Comparison of ENCODE assay signal across 8 cellular contexts in the genomic region with DNA sequence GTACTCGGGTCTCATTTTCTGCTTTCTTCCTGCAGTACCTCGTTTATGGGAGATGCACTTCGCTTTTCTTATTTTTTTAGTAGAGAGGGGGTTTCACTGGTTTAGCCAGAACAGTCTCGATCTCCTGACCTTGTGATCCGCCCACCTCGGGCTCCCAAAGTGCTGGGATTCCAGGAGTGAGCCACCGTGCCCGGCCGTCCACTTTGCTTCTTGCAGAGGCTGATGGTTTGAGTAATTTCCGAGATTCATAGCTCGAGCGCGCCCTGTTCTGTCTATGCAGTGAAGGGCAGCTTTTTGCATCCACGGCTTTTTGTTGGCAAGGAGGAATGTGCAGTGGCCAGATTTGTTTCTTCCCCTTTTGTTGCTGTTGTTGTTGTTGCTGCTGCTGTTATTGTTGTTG.
DNase-seq lines count a peak whose midpoint lies in the region; ATAC-seq, FAIRE-seq and TF ChIP-seq lines count a peak whose summit lies in the region.
"Not testable (repeated sequence)": the region's sequence is repeated elsewhere in the genome, so short reads cannot be mapped to it uniquely, and the experiment has no call there.

No MANE protein-coding gene starts in this region.

- not testable (repeated sequence) for H3K4me1 ChIP-seq in A549, lower lobe of right lung, stomach

- FAIRE-seq in A549 (lab: Jason Lieb, UNC): not testable (repeated sequence)

- not testable (repeated sequence) for H3K4me1 Mint-ChIP-seq in WTC11; activated T-helper 1 cell treated with anti-CD3 and anti-CD28 coated beads, Interleukin-12 subunit alpha, Interleukin-12 subunit beta, Interleukin-2, Interleukin-4 antibody, amounts not matched to agents 30 ng/mL and 10 ng/mL and 1 ng/mL, durations not matched to agents 14 hours and 24 hours and 36 hours (ENCODE audit: low read depth); chondrocyte (ENCODE audit: low read depth); progenitor cell of endocrine pancreas (ENCODE audit: low read depth)

- TF ChIP-seq CTCF in A549 (IDR thresholded peaks at IDR 0.05): 0 out of 3 replicates have a peak, but pooled peaks have one; percentile 6
- not testable (repeated sequence) for TF ChIP-seq CTCF in WTC11 (IDR thresholded peaks at IDR 0.05); chondrocyte (IDR thresholded peaks at IDR 0.05); lower lobe of right lung (IDR thresholded peaks at IDR 0.05); progenitor cell of endocrine pancreas (IDR thresholded peaks at IDR 0.05; ENCODE audit: unreplicated experiment); stomach (IDR thresholded peaks at IDR 0.05)

- H3K27me3 ChIP-seq in lower lobe of right lung (ENCODE audit: low read depth); stomach: not testable (repeated sequence)

- H3K36me3 ChIP-seq in lower lobe of right lung, stomach: not testable (repeated sequence)

- H3K4me3 Mint-ChIP-seq in WTC11; activated T-helper 1 cell treated with anti-CD3 and anti-CD28 coated beads, Interleukin-12 subunit alpha, Interleukin-12 subunit beta, Interleukin-2, Interleukin-4 antibody, amounts not matched to agents 30 ng/mL and 10 ng/mL and 1 ng/mL, durations not matched to agents 14 hours and 24 hours and 36 hours; chondrocyte (ENCODE audit: unreplicated experiment); progenitor cell of endocrine pancreas (ENCODE audit: low read depth): not testable (repeated sequence)

- H3K27ac ChIP-seq in A549, lower lobe of right lung, stomach: not testable (repeated sequence)

- not testable (repeated sequence) for H3K27ac Mint-ChIP-seq in WTC11; activated T-helper 1 cell treated with anti-CD3 and anti-CD28 coated beads, Interleukin-12 subunit alpha, Interleukin-12 subunit beta, Interleukin-2, Interleukin-4 antibody, amounts not matched to agents 30 ng/mL and 10 ng/mL and 1 ng/mL, durations not matched to agents 14 hours and 24 hours and 36 hours; chondrocyte (ENCODE audit: unreplicated experiment); progenitor cell of endocrine pancreas

- WGBS in A549 (ENCODE audit: missing lambda C conversion rate): 32% methylated on average over 14 of the region's 14 CpGs
- WGBS in stomach, 5 donors: 60 to 78% (median 76%) methylated on average over 10 to 14 of the region's 14 CpGs

- not testable (repeated sequence) for H3K27me3 Mint-ChIP-seq in WTC11 (ENCODE audit: low read depth); activated T-helper 1 cell treated with anti-CD3 and anti-CD28 coated beads, Interleukin-12 subunit alpha, Interleukin-12 subunit beta, Interleukin-2, Interleukin-4 antibody, amounts not matched to agents 30 ng/mL and 10 ng/mL and 1 ng/mL, durations not matched to agents 14 hours and 24 hours and 36 hours (ENCODE audit: insufficient read depth); chondrocyte (ENCODE audit: low read depth); progenitor cell of endocrine pancreas

- not testable (repeated sequence) for TF ChIP-seq EP300 in A549 (IDR thresholded peaks at IDR 0.05); stomach (IDR thresholded peaks at IDR 0.05)

- CTCF ChIA-PET in A549 (lab: Yijun Ruan, JAX); WTC11 (lab: Charles Lee): not testable (repeated sequence)

- not testable (repeated sequence) for H3K36me3 Mint-ChIP-seq in WTC11; activated T-helper 1 cell treated with anti-CD3 and anti-CD28 coated beads, Interleukin-12 subunit alpha, Interleukin-12 subunit beta, Interleukin-2, Interleukin-4 antibody, amounts not matched to agents 30 ng/mL and 10 ng/mL and 1 ng/mL, durations not matched to agents 14 hours and 24 hours and 36 hours (ENCODE audit: low read depth); chondrocyte (ENCODE audit: low read depth); progenitor cell of endocrine pancreas (ENCODE audit: insufficient read depth)

- TF ChIP-seq POLR2A in A549 (IDR thresholded peaks at IDR 0.05; ENCODE audit: low read length); stomach (IDR thresholded peaks at IDR 0.05): not testable (repeated sequence)

- POLR2A ChIA-PET in A549 (lab: Yijun Ruan, JAX); WTC11 (lab: Charles Lee): not testable (repeated sequence)

- intact Hi-C loops in activated T-helper 1 cell treated with anti-CD3 and anti-CD28 coated beads, Interleukin-12 subunit alpha, Interleukin-12 subunit beta, Interleukin-2, Interleukin-4 antibody, amounts not matched to agents 30 ng/mL and 10 ng/mL and 1 ng/mL, durations not matched to agents 14 hours and 24 hours and 36 hours (cut with micrococcal nuclease); left cardiac atrium (cut with DNase I); lower lobe of right lung (cut with DNase I); stomach (cut with DNase I; ENCODE audit: low total_unique reads): not testable (repeated sequence)

- H3K4me2 ChIP-seq in A549: 0 out of 3 replicates have a peak overlapping the region, but pooled peaks have one; percentile 0

- H3K9me3 ChIP-seq in A549, lower lobe of right lung, stomach: not testable (repeated sequence)

- DNase-seq in A549 (ENCODE audit: low read depth in 1 of 2, low spot score in 1 of 2): not testable (repeated sequence)
- DNase-seq in WTC11 (ENCODE audit: low spot score): peak; percentile 23
- peak; percentile 21 for DNase-seq in activated T-helper 1 cell treated with anti-CD3 and anti-CD28 coated beads, Interleukin-12 subunit alpha, Interleukin-12 subunit beta, Interleukin-2, Interleukin-4 antibody, amounts not matched to agents 30 ng/mL and 10 ng/mL and 1 ng/mL, durations not matched to agents 14 hours and 24 hours and 36 hours (ENCODE audit: low spot score)
- DNase-seq in chondrocyte (ENCODE audit: low spot score): peak; percentile 99
- peak; percentile 29 for DNase-seq in left cardiac atrium
- peak; percentile 80 for DNase-seq in lower lobe of right lung
- DNase-seq in progenitor cell of endocrine pancreas (ENCODE audit: low spot score, unreplicated experiment): peak; percentile 30
- DNase-seq in stomach: peak; percentile 50

- ATAC-seq in A549: peak in 1 of 2 experiments; percentile 76; a peak in 3 of 6 replicates
- ATAC-seq in WTC11, left cardiac atrium, lower lobe of right lung: not testable (repeated sequence)

- not testable (repeated sequence) for TF ChIP-seq RAD21 in A549 (conservative IDR thresholded peaks at IDR 0.05 in 1 of 2, IDR thresholded peaks at IDR 0.05 in 1 of 2)

- not testable (repeated sequence) for H3K9me3 Mint-ChIP-seq in WTC11; activated T-helper 1 cell treated with anti-CD3 and anti-CD28 coated beads, Interleukin-12 subunit alpha, Interleukin-12 subunit beta, Interleukin-2, Interleukin-4 antibody, amounts not matched to agents 30 ng/mL and 10 ng/mL and 1 ng/mL, durations not matched to agents 14 hours and 24 hours and 36 hours; chondrocyte (ENCODE audit: low read depth); progenitor cell of endocrine pancreas (ENCODE audit: low read depth)

- not testable (repeated sequence) for H3K4me3 ChIP-seq in A549, lower lobe of right lung, stomach
